ENCODE assay signal across 8 cellular contexts in genomic region chr6:39114395-39114706, GRCh38. TPM values are rescaled to one million over a fixed set of nuclear protein-coding genes. Genes with fewer than 3 reads are reported as not detected.
A peak's percentile ranks its signal among the peaks of the same experiment; 100 is the strongest.
DNase-seq lines count a peak whose midpoint lies in the region; ATAC-seq and TF ChIP-seq lines count a peak whose summit lies in the region.

No MANE protein-coding gene starts in this region.

- peak overlapping the region; percentile 90 for H3K4me3 ChIP-seq in CD4-positive, CD25-positive, alpha-beta regulatory T cell (ENCODE audit: low read depth, low read length)
- H3K4me3 ChIP-seq in ascending aorta = peak overlapping the region; percentile 68 to 75
- H3K4me3 ChIP-seq in testis = peak overlapping the region; percentile 75 to 83

- peak overlapping the region; percentile 93 to 98 (median 94) for H3K27ac Mint-ChIP-seq in CD4-positive, CD25-positive, alpha-beta regulatory T cell

- H3K4me1 Mint-ChIP-seq in CD4-positive, CD25-positive, alpha-beta regulatory T cell = peaks cover 33 to 59% (median 42%) of the 10 kb centered on the region in 4 donors

- no peaks in the 10 kb centered on the region for H3K27me3 Mint-ChIP-seq in CD4-positive, CD25-positive, alpha-beta regulatory T cell

- WGBS in testis, 2 donors = 1 to 2% methylated on average over 11 of the region's 11 CpGs

- intact Hi-C loops in ascending aorta (cut with DNase I) (loop anchor here (10.0 kb wide), 2 partner anchors 410 to 1960 kb away; partner anchors contain the start of genes GLO1, NFYA and OARD1), testis (cut with DNase I; ENCODE audit: low total_unique reads) (no loop called here)

- H3K36me3 ChIP-seq in CD4-positive, CD25-positive, alpha-beta regulatory T cell (ENCODE audit: control insufficient read depth, insufficient read depth, low read length) = peaks cover 5% of the 10 kb centered on the region
- H3K36me3 ChIP-seq in ascending aorta (peaks cover under 1 to 12% of the 10 kb centered on the region in 2 donors), testis (ENCODE audit: low read depth, missing control alignments) (no peaks in the 10 kb centered on the region)

- H3K9me3 Mint-ChIP-seq in CD4-positive, CD25-positive, alpha-beta regulatory T cell = no peaks in the 10 kb centered on the region

- H3K27me3 ChIP-seq in CD4-positive, CD25-positive, alpha-beta regulatory T cell (ENCODE audit: control insufficient read depth, insufficient read depth, low read length) = no peaks in the 10 kb centered on the region
- H3K27me3 ChIP-seq in ascending aorta (no peaks in the 10 kb centered on the region), testis (no peaks in the 10 kb centered on the region)

- no peaks in the 10 kb centered on the region for H3K36me3 Mint-ChIP-seq in CD4-positive, CD25-positive, alpha-beta regulatory T cell

- H3K27ac ChIP-seq in CD4-positive, CD25-positive, alpha-beta regulatory T cell (ENCODE audit: insufficient read depth, low read length, poor library complexity, severe bottlenecking) = peak overlapping the region; percentile 91
- H3K27ac ChIP-seq in ascending aorta = peak overlapping the region; percentile 89 to 91
- peak overlapping the region; percentile 89 to 97 for H3K27ac ChIP-seq in testis

- TF ChIP-seq CTCF in ascending aorta (IDR thresholded peaks at IDR 0.05) (no peak), testis (IDR thresholded peaks at IDR 0.05) (no peak)

- DNase-seq in CD4-positive, CD25-positive, alpha-beta regulatory T cell = no peak
- no peak for DNase-seq in ascending aorta (ENCODE audit: low spot score in 2 of 2)
- no peak for DNase-seq in left lobe of liver (ENCODE audit: low spot score)
- no peak for DNase-seq in testis
- no peak for DNase-seq in SKM-1 treated with dmso at 0.1 percent for 144 hours (lab: John Stamatoyannopoulos, UW; ENCODE audit: unreplicated experiment)
- no peak for DNase-seq in NCI-H1930 (lab: John Stamatoyannopoulos, UW)

- H3K4me3 Mint-ChIP-seq in CD4-positive, CD25-positive, alpha-beta regulatory T cell = peak overlapping the region; percentile 97 to 99 (median 98)

- TF ChIP-seq POLR2A in testis (IDR thresholded peaks at IDR 0.05) = no peak

- peaks cover 44% of the 10 kb centered on the region for H3K4me1 ChIP-seq in CD4-positive, CD25-positive, alpha-beta regulatory T cell (ENCODE audit: control insufficient read depth, insufficient read depth, low read length, poor library complexity, severe bottlenecking)
- H3K4me1 ChIP-seq in ascending aorta (peaks cover 0 to 9% of the 10 kb centered on the region in 2 donors), testis (no peaks in the 10 kb centered on the region)

- H3K9me3 ChIP-seq in CD4-positive, CD25-positive, alpha-beta regulatory T cell (ENCODE audit: control insufficient read depth in 2 of 2, low read length in 2 of 2) = no peaks in the 10 kb centered on the region
- no peaks in the 10 kb centered on the region for H3K9me3 ChIP-seq in ascending aorta
- H3K9me3 ChIP-seq in testis = no peaks in the 10 kb centered on the region

- ATAC-seq in CD4-positive, CD25-positive, alpha-beta regulatory T cell (ENCODE audit: low read depth in 2 of 2) = peak; percentile 1 to 2
- ATAC-seq in GM21367 (IDR thresholded peaks at IDR 0.05; ENCODE audit: unreplicated experiment) (peak; percentile 15), HG03571 (IDR thresholded peaks at IDR 0.05; ENCODE audit: unreplicated experiment) (peak; percentile 12), left lobe of liver (peak; percentile 50)

RNA-seq across cellular contexts. Expression of gene SAYSD1, which starts 0.6 kb away (rescaled TPM):
- 20.6 TPM for total RNA-seq in CD4-positive, CD25-positive, alpha-beta regulatory T cell
- 10 to 100 TPM; 23.0 to 33.6 (median 24.9) TPM for polyA plus RNA-seq in CD4-positive, CD25-positive, alpha-beta regulatory T cell
- total RNA-seq in ascending aorta = 2.1 TPM
- 6.0 TPM for total RNA-seq in left lobe of liver
- 10 to 100 TPM; 57.2 to 68.4 TPM for total RNA-seq in testis
- 122 TPM for polyA plus RNA-seq in testis (ENCODE audit: insufficient read depth, low read depth, low replicate concordance)
